14 cellular contexts compared by ENCODE assay signal in the genomic region with DNA sequence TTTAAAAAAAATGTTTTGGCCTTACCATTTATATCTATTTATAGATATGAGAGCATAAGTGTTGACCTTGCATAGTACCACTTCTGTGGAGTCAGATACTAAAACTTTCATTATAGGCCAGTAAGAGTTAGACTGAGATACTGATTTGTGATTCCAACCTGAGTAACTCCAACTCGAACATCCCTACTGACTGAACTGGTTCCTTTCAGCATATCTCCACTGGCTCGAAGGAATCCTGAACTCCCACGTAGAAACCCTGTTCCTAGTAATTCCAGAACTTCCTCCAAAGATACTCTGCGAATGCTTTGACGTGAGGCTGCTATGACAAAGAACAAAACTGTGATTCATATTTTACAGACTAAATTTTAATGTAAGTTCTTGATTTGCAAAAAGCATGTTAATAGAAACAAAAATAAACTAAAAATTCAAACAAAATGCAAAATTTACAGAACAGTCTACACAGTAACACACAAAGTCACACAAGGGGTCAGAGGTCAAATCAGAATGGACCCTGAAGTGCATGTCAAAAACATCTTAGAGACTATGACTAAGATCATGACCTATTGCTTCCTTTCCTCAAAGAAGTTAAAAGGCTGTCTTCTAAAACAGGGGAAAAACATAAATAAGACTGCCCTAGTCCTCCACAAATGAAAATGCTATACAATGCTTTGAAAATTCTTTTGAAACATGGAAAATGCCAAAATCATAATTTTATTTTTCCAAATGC. TPM values are rescaled to one million over a fixed set of nuclear protein-coding genes. Genes with fewer than 3 reads are reported as not detected.
A peak's percentile ranks its signal among the peaks of the same experiment; 100 is the strongest.
DNase-seq lines count a peak whose midpoint lies in the region; ATAC-seq and TF ChIP-seq lines count a peak whose summit lies in the region.
"Had no signal": no experiment of that assay in that cellular context is flagged by ENCODE, and none has a peak within 500 bp of the region (broad histone marks: within the 10 kb centered on the region; RNA-seq: fewer than 3 reads in every experiment).

No MANE protein-coding gene starts in this region.

- no peaks in the 10 kb centered on the region for H3K9me3 Mint-ChIP-seq in progenitor cell of endocrine pancreas (ENCODE audit: low read depth)

- H3K4me1 Mint-ChIP-seq in T-helper 17 cell (peaks cover 6% of the 10 kb centered on the region), progenitor cell of endocrine pancreas (ENCODE audit: low read depth) (no peaks in the 10 kb centered on the region)

- H3K27ac ChIP-seq in right cardiac atrium (ENCODE audit: low read length) (peak overlapping the region; percentile 48), ascending aorta (no peak overlapping the region)
- H3K27ac ChIP-seq: parathyroid adenoma, upper lobe of right lung had no signal

- H3K36me3 ChIP-seq in ascending aorta = peaks cover 20 to 39% of the 10 kb centered on the region in 2 donors

- H3K4me1 ChIP-seq in right cardiac atrium (ENCODE audit: control insufficient read depth, insufficient read depth, low read length) (peaks cover 1% of the 10 kb centered on the region), ascending aorta (no peaks in the 10 kb centered on the region)
- H3K4me1 ChIP-seq: parathyroid adenoma had no signal

- intact Hi-C loops in Right ventricle myocardium inferior (cut with DNase I) (no loop called here), cardiac septum (cut with DNase I) (no loop called here), right cardiac atrium (cut with DNase I) (no loop called here), ascending aorta (cut with DNase I) (loop anchor here (10.0 kb wide), 1 partner anchor 56 kb away; no protein-coding TSS in a partner anchor)

- DNase-seq in Right ventricle myocardium inferior (ENCODE audit: missing footprints) = no peak
- DNase-seq in cardiac septum (ENCODE audit: low spot score) = no peak
- DNase-seq in activated T-cell treated with anti-CD3 and anti-CD28 coated beads, Interleukin-2, amount 50 U/mL, for 48 hours = peak; percentile 20 to 26
- no peak for DNase-seq in right cardiac atrium
- peak; percentile 14 for DNase-seq in stromal cell of bone marrow (ENCODE audit: low read depth)
- no peak for DNase-seq in T-helper 17 cell
- no peak for DNase-seq in ascending aorta (ENCODE audit: low spot score in 2 of 2)
- DNase-seq in progenitor cell of endocrine pancreas (ENCODE audit: low spot score, unreplicated experiment) = no peak
- DNase-seq: AML-193, foreskin fibroblast, NCI-H2081, upper lobe of right lung had no signal

- ATAC-seq in Right ventricle myocardium inferior (peak; percentile 64), right cardiac atrium (peak; percentile 60 to 70), T-helper 17 cell (no peak)
- ATAC-seq: left lobe of liver, upper lobe of right lung had no signal

- H3K9me3 ChIP-seq in right cardiac atrium (ENCODE audit: control insufficient read depth, low read length) (no peaks in the 10 kb centered on the region), T-helper 17 cell (ENCODE audit: control insufficient read depth, low read length, poor library complexity, severe bottlenecking) (no peaks in the 10 kb centered on the region), ascending aorta (no peaks in the 10 kb centered on the region)
- H3K9me3 ChIP-seq: upper lobe of right lung had no signal

- H3K27ac Mint-ChIP-seq in T-helper 17 cell (no peak overlapping the region), progenitor cell of endocrine pancreas (no peak overlapping the region)

- no peaks in the 10 kb centered on the region for H3K27me3 Mint-ChIP-seq in T-helper 17 cell
- H3K27me3 Mint-ChIP-seq in progenitor cell of endocrine pancreas = no peaks in the 10 kb centered on the region

- H3K36me3 Mint-ChIP-seq in T-helper 17 cell (ENCODE audit: low read depth) = peaks cover 6% of the 10 kb centered on the region
- peaks cover 4% of the 10 kb centered on the region for H3K36me3 Mint-ChIP-seq in progenitor cell of endocrine pancreas (ENCODE audit: insufficient read depth)

- no peak overlapping the region for H3K4me3 ChIP-seq in right cardiac atrium (ENCODE audit: low read length)
- H3K4me3 ChIP-seq in ascending aorta = no peak overlapping the region
- H3K4me3 ChIP-seq: upper lobe of right lung had no signal

- WGBS in right cardiac atrium = 25% methylated on average over 5 of the region's 5 CpGs

- H3K4me3 Mint-ChIP-seq in T-helper 17 cell (no peak overlapping the region), progenitor cell of endocrine pancreas (ENCODE audit: low read depth) (no peak overlapping the region)

- TF ChIP-seq CTCF in ascending aorta (IDR thresholded peaks at IDR 0.05) (no peak), progenitor cell of endocrine pancreas (IDR thresholded peaks at IDR 0.05; ENCODE audit: unreplicated experiment) (no peak)

- H3K27me3 ChIP-seq in right cardiac atrium (ENCODE audit: control insufficient read depth, insufficient read depth) (no peaks in the 10 kb centered on the region), ascending aorta (no peaks in the 10 kb centered on the region)
- H3K27me3 ChIP-seq: upper lobe of right lung had no signal

RNA-seq across cellular contexts. Expression of gene HEATR5A, which starts 31.5 kb away (rescaled TPM):
- 48.1 TPM for total RNA-seq in Right ventricle myocardium inferior
- total RNA-seq in cardiac septum = 49.5 TPM
- total RNA-seq in right cardiac atrium = 10 to 100 TPM; 34.0 to 54.1 (median 41.3) TPM
- polyA plus RNA-seq in right cardiac atrium = 15.0 TPM
- 1 to 10 TPM; 7.9 to 8.3 TPM for total RNA-seq in T-helper 17 cell
- 11.6 TPM for total RNA-seq in ascending aorta
- total RNA-seq in progenitor cell of endocrine pancreas = 28.3 and 28.9 TPM in 2 replicates

Comparison
In these comparisons a context has a peak if more than half of its experiments do, and no peak if none do; other contexts are left out.
1. DNase-seq: peak in activated T-cell treated with anti-CD3 and anti-CD28 coated beads, Interleukin-2, amount 50 U/mL, for 48 hours (2 of 2) and stromal cell of bone marrow (single experiment); none in Right ventricle myocardium inferior (single experiment), cardiac septum (single experiment), right cardiac atrium (0 of 3), T-helper 17 cell (0 of 3), ascending aorta (0 of 2) and progenitor cell of endocrine pancreas (single experiment).